21 cellular contexts compared by ENCODE assay signal in genomic region chr1:6441586-6441985, GRCh38. TPM values are rescaled to one million over a fixed set of nuclear protein-coding genes. Genes with fewer than 3 reads are reported as not detected.
DNase-seq lines count a peak whose midpoint lies in the region; ATAC-seq, FAIRE-seq and TF ChIP-seq lines count a peak whose summit lies in the region.
"Had no signal": no experiment of that assay in that cellular context is flagged by ENCODE, and none has a peak within 500 bp of the region (broad histone marks: within the 10 kb centered on the region; RNA-seq: fewer than 3 reads in every experiment).

No MANE protein-coding gene starts in this region.

- no peaks in the 10 kb centered on the region for H3K9me3 ChIP-seq in HCT116 (ENCODE audit: control insufficient read depth in 1 of 2, insufficient read depth in 1 of 2, low read depth in 1 of 2, low read length in 2 of 2)
- no peaks in the 10 kb centered on the region for H3K9me3 ChIP-seq in K562 (replicated peaks; ENCODE audit: control insufficient read depth, insufficient read depth, low read depth, low read length)
- no peaks in the 10 kb centered on the region for H3K9me3 ChIP-seq in kidney (ENCODE audit: control insufficient read depth in 1 of 2, low read length in 2 of 2)
- H3K9me3 ChIP-seq: A549, Caco-2 had no signal

- peaks cover 14 to 43% of the 10 kb centered on the region in 2 experiments for H3K4me1 ChIP-seq in HCT116 (ENCODE audit: control insufficient read depth in 1 of 2, insufficient read depth in 2 of 2, low read length in 2 of 2)
- H3K4me1 ChIP-seq in K562 (replicated peaks in 1 of 2; ENCODE audit: control insufficient read depth in 2 of 2, insufficient read depth in 2 of 2, low read length in 2 of 2), result peaks cover 0 to 38% of the 10 kb centered on the region in 2 experiments; a peak in 2 of 5 replicates
- peaks cover 0 to 12% of the 10 kb centered on the region in 2 donors for H3K4me1 ChIP-seq in kidney (ENCODE audit: control insufficient read depth in 1 of 2, insufficient read depth in 1 of 2, low read depth in 1 of 2, low read length in 2 of 2)
- H3K4me1 ChIP-seq: Caco-2 had no signal

- H3K4me3 Mint-ChIP-seq in activated naive CD8-positive, alpha-beta T cell treated with anti-CD3 and anti-CD28 coated beads, Interleukin-2, amount 50 U/mL, for 24 hours, result no peak overlapping the region
- H3K4me3 Mint-ChIP-seq: HFFc6 had no signal

- no peaks in the 10 kb centered on the region for H3K9me2 ChIP-seq in HCT116 (ENCODE audit: insufficient read depth)

- no peak overlapping the region for H3K27ac Mint-ChIP-seq in activated naive CD8-positive, alpha-beta T cell treated with anti-CD3 and anti-CD28 coated beads, Interleukin-2, amount 50 U/mL, for 24 hours
- H3K27ac Mint-ChIP-seq: CD14-positive monocyte, HFFc6 had no signal

- no peaks in the 10 kb centered on the region for H3K9me3 Mint-ChIP-seq in activated naive CD8-positive, alpha-beta T cell treated with anti-CD3 and anti-CD28 coated beads, Interleukin-2, amount 50 U/mL, for 24 hours
- H3K9me3 Mint-ChIP-seq: CD8-positive, alpha-beta memory T cell; HFFc6 had no signal

- H3K4me3 ChIP-seq in HCT116 (replicated peaks in 1 of 2; ENCODE audit: low read depth in 1 of 2, low read length in 2 of 2) (no peak overlapping the region), K562 (no peak overlapping the region), kidney (ENCODE audit: low read length in 2 of 2) (no peak overlapping the region)
- H3K4me3 ChIP-seq: GM23248 had no signal

- RAD21 ChIA-PET in HCT116 (lab: Charles Lee; ENCODE audit: low non-redundant PET in 1 of 2, low total read pairs in 2 of 2, uncharacterized antibody in 2 of 2, unreplicated experiment in 2 of 2), result no interaction called here

- peaks cover 7% of the 10 kb centered on the region for H3K4me1 Mint-ChIP-seq in activated naive CD8-positive, alpha-beta T cell treated with anti-CD3 and anti-CD28 coated beads, Interleukin-2, amount 50 U/mL, for 24 hours

- WGBS in K562 (ENCODE audit: insufficient coverage, low coverage, missing lambda C conversion rate), result 27% methylated on average over 7 of the region's 7 CpGs

- no peak for ATAC-seq in HCT116
- no peak for ATAC-seq in K562
- no peak for ATAC-seq in GM21381 (IDR thresholded peaks at IDR 0.05; ENCODE audit: unreplicated experiment)
- no peak for ATAC-seq in activated naive CD8-positive, alpha-beta T cell treated with anti-CD3 and anti-CD28 coated beads, Interleukin-2, amount 50 U/mL, for 24 hours
- ATAC-seq: A549 had no signal

- DNase-seq in HCT116 (ENCODE audit: low read depth, low spot score) (no peak), K562 (ENCODE audit: extremely low read depth in 1 of 4, low spot score in 3 of 4) (no peak), kidney (peak; percentile 67)
- DNase-seq in activated naive CD4-positive, alpha-beta T cell treated with Interleukin-2 at 50 U/mL for 16 hours, result no peak
- no peak for DNase-seq in activated naive CD8-positive, alpha-beta T cell treated with anti-CD3 and anti-CD28 coated beads, Interleukin-2, amount 50 U/mL, for 24 hours
- DNase-seq: Caco-2; CD8-positive, alpha-beta memory T cell; DMS79; EL; GM23248; H7; HFFc6; Karpas-422 had no signal

- BruUV-seq in HCT116 (replicated peaks; lab: Mats Ljungman, UMichigan), result TSS peak; percentile 28
- no TSS peak for BruUV-seq in K562 (replicated peaks; lab: Mats Ljungman, UMichigan)

- H4K20me1 ChIP-seq in HCT116 (ENCODE audit: insufficient read depth) (no peaks in the 10 kb centered on the region), K562 (replicated peaks; ENCODE audit: control insufficient read depth, insufficient read depth, low read length) (peaks cover 37% of the 10 kb centered on the region)

- no peak for FAIRE-seq in K562 (lab: Jason Lieb, UNC)
- no peak for FAIRE-seq in kidney (lab: Jason Lieb, UNC)
- FAIRE-seq: A549, G401.6, GM12891 had no signal

- POLR2A ChIA-PET in HCT116 (lab: Charles Lee), result no interaction called here
- POLR2A ChIA-PET in K562 (lab: Yijun Ruan, JAX), result interaction anchor here (0.6 kb wide), 1 partner anchor 25 kb away, joined by 3 read pairs; no protein-coding TSS in a partner anchor

- H3K27ac ChIP-seq in HCT116 (ENCODE audit: low read depth, low read length) (no peak overlapping the region), K562 (ENCODE audit: extremely low read depth, low read depth, low read length) (no peak overlapping the region), kidney (ENCODE audit: low read depth in 2 of 2, low read length in 2 of 2) (no peak overlapping the region)
- H3K27ac ChIP-seq: A549, GM23248, HL-60 had no signal

- H2AFZ ChIP-seq in HCT116 (ENCODE audit: low read depth, low read length, poor library complexity, severe bottlenecking) (no peak overlapping the region), K562 (ENCODE audit: low read depth, low read length) (no peak overlapping the region)
- H2AFZ ChIP-seq: GM23248 had no signal

- H3K36me3 ChIP-seq in HCT116 (ENCODE audit: control insufficient read depth in 1 of 2, insufficient read depth in 2 of 2, low read length in 2 of 2) (no peaks in the 10 kb centered on the region), K562 (ENCODE audit: control insufficient read depth, insufficient read depth, low read length) (no peaks in the 10 kb centered on the region; the same call in 2 of the 3 replicates), kidney (ENCODE audit: control insufficient read depth in 1 of 2, insufficient read depth in 2 of 2, low read length in 2 of 2) (no peaks in the 10 kb centered on the region)

- H3K36me3 Mint-ChIP-seq in activated naive CD8-positive, alpha-beta T cell treated with anti-CD3 and anti-CD28 coated beads, Interleukin-2, amount 50 U/mL, for 24 hours (ENCODE audit: low read depth), result no peaks in the 10 kb centered on the region
- H3K36me3 Mint-ChIP-seq: CD14-positive monocyte had no signal

- TF ChIP-seq POLR2A in HCT116 (IDR thresholded peaks at IDR 0.05; ENCODE audit: borderline replicate concordance, extremely low read depth, insufficient read depth, insufficient read length) (no peak), K562 (conservative IDR thresholded peaks at IDR 0.05) (no peak)

- H3K79me2 ChIP-seq in HCT116 (ENCODE audit: insufficient read depth, low read length) (no peaks in the 10 kb centered on the region; the same call in 1 of the 2 replicates), K562 (ENCODE audit: control insufficient read depth, insufficient read depth, low read length) (no peaks in the 10 kb centered on the region)

- H3K9ac ChIP-seq in HCT116 (ENCODE audit: low read length) (no peak overlapping the region), K562 (ENCODE audit: insufficient read depth in 1 of 2, low read depth in 2 of 2, low read length in 2 of 2) (no peak overlapping the region), kidney (ENCODE audit: low read length in 2 of 2) (no peak overlapping the region)
- H3K9ac ChIP-seq: GM23248 had no signal

- peaks cover 47% of the 10 kb centered on the region for H3K27me3 Mint-ChIP-seq in activated naive CD8-positive, alpha-beta T cell treated with anti-CD3 and anti-CD28 coated beads, Interleukin-2, amount 50 U/mL, for 24 hours

- TF ChIP-seq RAD21 in HCT116 (IDR thresholded peaks at IDR 0.05; ENCODE audit: low read depth), result no peak
- no peak for TF ChIP-seq RAD21 in K562 (CRISPR knock-in tag; conservative IDR thresholded peaks at IDR 0.05 in 1 of 2, IDR thresholded peaks at IDR 0.05 in 1 of 2)

- H3K9me1 ChIP-seq in K562 (ENCODE audit: control insufficient read depth, insufficient read depth, low read length), result peaks cover 3% of the 10 kb centered on the region

- H3K27me3 ChIP-seq in HCT116 (ENCODE audit: insufficient read depth, low read length) (no peaks in the 10 kb centered on the region), K562 (ENCODE audit: control insufficient read depth in 2 of 2, insufficient read depth in 2 of 2, low read length in 2 of 2) (peaks cover 14 to 47% of the 10 kb centered on the region in 2 experiments; a peak in 4 of 5 replicates)

- no peak for TF ChIP-seq EP300 in K562 (IDR thresholded peaks at IDR 0.05; ENCODE audit: low read length)

- in situ Hi-C loops in K562 (cut with MboI), result no loop called here

- intact Hi-C loops in HCT116 (cut with micrococcal nuclease) (loop anchor here (10.0 kb wide), 1 partner anchor 773 kb away; no protein-coding TSS in a partner anchor), K562 (cut with micrococcal nuclease) (no loop called here), kidney (cut with DNase I) (no loop called here)

- CTCF ChIA-PET in HCT116 (lab: Charles Lee) (interaction anchor here (1.4 to 6.5 kb wide), 3 partner anchors 11 to 205 kb away, joined by 5 to 105 read pairs (median 7); partner anchors contain the start of gene ICMT), K562 (lab: Yijun Ruan, JAX; ENCODE audit: low intra/inter-chr PET ratio) (interaction anchor here (0.6 kb wide), 1 partner anchor 36 kb away, joined by 3 read pairs; no protein-coding TSS in a partner anchor)

- no peak overlapping the region for H3K4me2 ChIP-seq in HCT116 (ENCODE audit: low read length)
- H3K4me2 ChIP-seq in K562 (ENCODE audit: insufficient read depth, low read length), result no peak overlapping the region

- TF ChIP-seq CTCF in HCT116 (IDR thresholded peaks at IDR 0.05 in 2 of 3, conservative IDR thresholded peaks at IDR 0.05 in 1 of 3; ENCODE audit: borderline replicate concordance in 1 of 3, insufficient read depth in 1 of 3, low read depth in 2 of 3, low read length in 2 of 3), result no peak
- no peak for TF ChIP-seq CTCF in K562 (IDR thresholded peaks at IDR 0.05 in 2 of 3, conservative IDR thresholded peaks at IDR 0.05 in 1 of 3; ENCODE audit: insufficient read depth in 2 of 3, low read depth in 1 of 3, low read length in 3 of 3)
- TF ChIP-seq CTCF in kidney (IDR thresholded peaks at IDR 0.05; ENCODE audit: borderline replicate concordance, extremely low read depth, insufficient read depth), result no peak

RNA-seq across cellular contexts. Expression of gene ESPN, which starts 17.0 kb away (rescaled TPM):
- total RNA-seq in HCT116 (2021; ENCODE audit: unreplicated experiment) (114 TPM), K562 (2014; rRNA removed) (0.36 and 0.45 TPM in 2 replicates), K562 (2014; rRNA removed; fragmentation: Illumina TruSeq; extraction: Trizol) (0.07 TPM in 1 of 2 replicates, not detected in the other), K562 (2015; rRNA removed; fragmentation: Illumina TruSeq; extraction: Trizol) (0.15 TPM in 1 of 2 replicates, not detected in the other), K562 (2021) (1.2 and 1.7 TPM in 2 replicates), kidney (14.2 TPM)
- 112 and 113 TPM in 2 replicates for polyA plus RNA-seq in HCT116 (2012)
- total RNA-seq in K562 (2011; cell fraction: chromatin; rRNA removed; ENCODE audit: low replicate concordance), result 1.6 and 6.0 TPM in 2 replicates
- 4.0 and 4.7 TPM in 2 replicates for total RNA-seq in K562 (2011; cell fraction: nucleolus; rRNA removed)
- total RNA-seq in K562 (2011; cell fraction: nucleoplasm; rRNA removed), result 1.8 and 2.4 TPM in 2 replicates
- polyA plus RNA-seq in K562 (2011; rRNA removed) (0.54 and 2.9 TPM in 2 replicates), K562 (2014; fragmentation: Illumina TruSeq; extraction: Trizol) (0.07 and 0.11 TPM in 2 replicates), K562 (2014; fragmentation: Nextera tagmentation; extraction: Ambion mirVana) (not detected), K562 (2014; rRNA removed) (0.65 and 2.9 TPM in 2 replicates), kidney (ENCODE audit: insufficient read depth, low read depth, low replicate concordance) (112 TPM)
- polyA plus RNA-seq in K562 (2011; cell fraction: cytosol; rRNA removed), result 1.2 and 1.9 TPM in 2 replicates
- 9.2 and 25.5 TPM in 2 replicates for polyA plus RNA-seq in K562 (2011; cell fraction: nucleus; rRNA removed)
- polyA plus RNA-seq in K562 (2012), result 2.0 and 5.0 TPM in 2 replicates
- 0.11 TPM in 1 of 2 replicates, not detected in the other for polyA minus RNA-seq in K562 (2011; rRNA and poly(A)+ RNA removed)
- polyA minus RNA-seq in K562 (2011; cell fraction: cytosol; rRNA and poly(A)+ RNA removed), result 0.95 and 3.8 TPM in 2 replicates
- 3.4 and 3.5 TPM in 2 replicates for polyA minus RNA-seq in K562 (2011; cell fraction: nucleus; rRNA and poly(A)+ RNA removed)
- total RNA-seq: GM23248, HFFc6 had no signal
- polyA plus RNA-seq: AG04450, BJ, CD14-positive monocyte, GM23248 had no signal

RNA-seq across cellular contexts. Expression of gene HES2, which starts 21.9 kb away (rescaled TPM):
- total RNA-seq in HCT116 (2021; ENCODE audit: unreplicated experiment) (8.4 TPM), K562 (2014; rRNA removed) (0.04 and 0.05 TPM in 2 replicates), K562 (2014; rRNA removed; fragmentation: Illumina TruSeq; extraction: Trizol) (0.07 TPM in 1 of 2 replicates, not detected in the other), K562 (2015; rRNA removed; fragmentation: Illumina TruSeq; extraction: Trizol) (not detected in 2 replicates), K562 (2021) (0.18 TPM in 1 of 2 replicates, not detected in the other), kidney (1.3 TPM)
- 7.9 and 9.6 TPM in 2 replicates for polyA plus RNA-seq in HCT116 (2012)
- total RNA-seq in K562 (2011; cell fraction: chromatin; rRNA removed; ENCODE audit: low replicate concordance), result 0.65 and 0.90 TPM in 2 replicates
- total RNA-seq in K562 (2011; cell fraction: nucleolus; rRNA removed), result 0.53 and 1.7 TPM in 2 replicates
- total RNA-seq in K562 (2011; cell fraction: nucleoplasm; rRNA removed), result 0.53 and 0.66 TPM in 2 replicates
- polyA plus RNA-seq in K562 (2011; rRNA removed) (0.08 and 0.15 TPM in 2 replicates), K562 (2014; fragmentation: Illumina TruSeq; extraction: Trizol) (0.06 TPM in 2 replicates), K562 (2014; fragmentation: Nextera tagmentation; extraction: Ambion mirVana) (not detected), K562 (2014; rRNA removed) (not detected in 2 replicates), kidney (ENCODE audit: insufficient read depth, low read depth, low replicate concordance) (1.6 TPM)
- polyA plus RNA-seq in K562 (2011; cell fraction: cytosol; rRNA removed), result 0.21 and 0.25 TPM in 2 replicates
- 0.25 and 0.80 TPM in 2 replicates for polyA plus RNA-seq in K562 (2011; cell fraction: nucleus; rRNA removed)
- 0.08 TPM in 1 of 2 replicates, not detected in the other for polyA plus RNA-seq in K562 (2012)
- polyA minus RNA-seq in K562 (2011; rRNA and poly(A)+ RNA removed), result 0.30 and 0.32 TPM in 2 replicates
- polyA minus RNA-seq in K562 (2011; cell fraction: cytosol; rRNA and poly(A)+ RNA removed), result 0.91 TPM in 1 of 2 replicates, not detected in the other
- 0.11 and 0.81 TPM in 2 replicates for polyA minus RNA-seq in K562 (2011; cell fraction: nucleus; rRNA and poly(A)+ RNA removed)
- total RNA-seq: GM23248 had no signal
- polyA plus RNA-seq: AG04450; BJ; CD14-positive monocyte; CD8-positive, alpha-beta memory T cell; GM23248 had no signal

RNA-seq across cellular contexts. Expression of gene TNFRSF25, which starts 24.4 kb away (rescaled TPM):
- total RNA-seq in HCT116 (2021; ENCODE audit: unreplicated experiment) (27.5 TPM), K562 (2014; rRNA removed) (not detected in 2 replicates), K562 (2014; rRNA removed; fragmentation: Illumina TruSeq; extraction: Trizol) (not detected in 2 replicates), K562 (2015; rRNA removed; fragmentation: Illumina TruSeq; extraction: Trizol) (not detected in 2 replicates), K562 (2021) (0.49 and 0.89 TPM in 2 replicates), kidney (13.8 TPM)
- 30.2 and 34.7 TPM in 2 replicates for polyA plus RNA-seq in HCT116 (2012)
- total RNA-seq in K562 (2011; cell fraction: chromatin; rRNA removed; ENCODE audit: low replicate concordance), result 2.3 TPM in 1 of 2 replicates, not detected in the other
- total RNA-seq in K562 (2011; cell fraction: nucleolus; rRNA removed), result 0.26 and 2.2 TPM in 2 replicates
- total RNA-seq in K562 (2011; cell fraction: nucleoplasm; rRNA removed), result 1.2 and 1.6 TPM in 2 replicates
- polyA plus RNA-seq in K562 (2011; rRNA removed) (0.14 and 0.24 TPM in 2 replicates), K562 (2014; fragmentation: Illumina TruSeq; extraction: Trizol) (not detected in 2 replicates), K562 (2014; fragmentation: Nextera tagmentation; extraction: Ambion mirVana) (not detected), K562 (2014; rRNA removed) (not detected in 2 replicates), kidney (ENCODE audit: insufficient read depth, low read depth, low replicate concordance) (7.6 TPM)
- polyA plus RNA-seq in K562 (2011; cell fraction: cytosol; rRNA removed), result 0.16 and 0.30 TPM in 2 replicates
- polyA plus RNA-seq in K562 (2011; cell fraction: nucleus; rRNA removed), result 0.90 and 2.6 TPM in 2 replicates
- 0.10 and 0.14 TPM in 2 replicates for polyA plus RNA-seq in K562 (2012)
- polyA minus RNA-seq in K562 (2011; rRNA and poly(A)+ RNA removed), result not detected in 2 replicates
- not detected in 2 replicates for polyA minus RNA-seq in K562 (2011; cell fraction: cytosol; rRNA and poly(A)+ RNA removed)
- 0.13 TPM in 1 of 2 replicates, not detected in the other for polyA minus RNA-seq in K562 (2011; cell fraction: nucleus; rRNA and poly(A)+ RNA removed)

RNA-seq across cellular contexts. Expression of gene ACOT7, which starts 48.0 kb away (rescaled TPM):
- total RNA-seq in HCT116 (2021; ENCODE audit: unreplicated experiment) (162 TPM), K562 (2014; rRNA removed) (53.3 and 72.0 TPM in 2 replicates), K562 (2014; rRNA removed; fragmentation: Illumina TruSeq; extraction: Trizol) (8.7 and 11.6 TPM in 2 replicates), K562 (2015; rRNA removed; fragmentation: Illumina TruSeq; extraction: Trizol) (27.1 and 28.4 TPM in 2 replicates), K562 (2021) (92.6 and 95.5 TPM in 2 replicates), kidney (23.0 TPM)
- polyA plus RNA-seq in HCT116 (2012), result 206 TPM in 2 replicates
- total RNA-seq in K562 (2011; cell fraction: chromatin; rRNA removed; ENCODE audit: low replicate concordance), result 14.3 and 31.3 TPM in 2 replicates
- 25.8 and 25.9 TPM in 2 replicates for total RNA-seq in K562 (2011; cell fraction: nucleolus; rRNA removed)
- total RNA-seq in K562 (2011; cell fraction: nucleoplasm; rRNA removed), result 17.4 and 20.6 TPM in 2 replicates
- polyA plus RNA-seq in K562 (2011; rRNA removed) (37.2 and 76.6 TPM in 2 replicates), K562 (2014; fragmentation: Illumina TruSeq; extraction: Trizol) (50.7 and 89.2 TPM in 2 replicates), K562 (2014; fragmentation: Nextera tagmentation; extraction: Ambion mirVana) (10 to 100 TPM in 1 of 2 experiments, 1 to 10 TPM in 1; 7.0 to 10.0 TPM), K562 (2014; rRNA removed) (57.2 and 63.1 TPM in 2 replicates), kidney (ENCODE audit: insufficient read depth, low read depth, low replicate concordance) (135 TPM)
- polyA plus RNA-seq in K562 (2011; cell fraction: cytosol; rRNA removed), result 57.9 and 66.6 TPM in 2 replicates
- polyA plus RNA-seq in K562 (2011; cell fraction: nucleus; rRNA removed), result 28.1 and 31.8 TPM in 2 replicates
- 61.5 and 86.0 TPM in 2 replicates for polyA plus RNA-seq in K562 (2012)
- 28.7 and 34.8 TPM in 2 replicates for polyA minus RNA-seq in K562 (2011; rRNA and poly(A)+ RNA removed)
- 26.1 and 36.3 TPM in 2 replicates for polyA minus RNA-seq in K562 (2011; cell fraction: cytosol; rRNA and poly(A)+ RNA removed)
- polyA minus RNA-seq in K562 (2011; cell fraction: nucleus; rRNA and poly(A)+ RNA removed), result 7.9 and 12.0 TPM in 2 replicates

RNA-seq across cellular contexts. Expression of gene PLEKHG5, which starts 49.9 kb away (rescaled TPM):
- total RNA-seq in HCT116 (2021; ENCODE audit: unreplicated experiment) (33.0 TPM), K562 (2014; rRNA removed) (0.05 and 0.20 TPM in 2 replicates), K562 (2014; rRNA removed; fragmentation: Illumina TruSeq; extraction: Trizol) (0.04 TPM in 1 of 2 replicates, not detected in the other), K562 (2015; rRNA removed; fragmentation: Illumina TruSeq; extraction: Trizol) (not detected in 2 replicates), K562 (2021) (0.29 TPM in 2 replicates), kidney (14.0 TPM)
- polyA plus RNA-seq in HCT116 (2012), result 27.9 and 32.2 TPM in 2 replicates
- 0.51 and 2.5 TPM in 2 replicates for total RNA-seq in K562 (2011; cell fraction: chromatin; rRNA removed; ENCODE audit: low replicate concordance)
- total RNA-seq in K562 (2011; cell fraction: nucleolus; rRNA removed), result 1.4 and 1.5 TPM in 2 replicates
- 0.88 and 0.99 TPM in 2 replicates for total RNA-seq in K562 (2011; cell fraction: nucleoplasm; rRNA removed)
- polyA plus RNA-seq in K562 (2011; rRNA removed) (0.11 and 0.16 TPM in 2 replicates), K562 (2014; fragmentation: Illumina TruSeq; extraction: Trizol) (0.07 and 0.12 TPM in 2 replicates), K562 (2014; fragmentation: Nextera tagmentation; extraction: Ambion mirVana) (not detected), K562 (2014; rRNA removed) (0.13 and 0.26 TPM in 2 replicates), kidney (ENCODE audit: insufficient read depth, low read depth, low replicate concordance) (4.4 TPM)
- polyA plus RNA-seq in K562 (2011; cell fraction: cytosol; rRNA removed), result 0.06 and 0.49 TPM in 2 replicates
- 0.94 and 1.8 TPM in 2 replicates for polyA plus RNA-seq in K562 (2011; cell fraction: nucleus; rRNA removed)
- polyA plus RNA-seq in K562 (2012), result 0.04 and 0.07 TPM in 2 replicates
- polyA minus RNA-seq in K562 (2011; rRNA and poly(A)+ RNA removed), result 0.12 and 0.14 TPM in 2 replicates
- 0.29 TPM in 1 of 2 replicates, not detected in the other for polyA minus RNA-seq in K562 (2011; cell fraction: cytosol; rRNA and poly(A)+ RNA removed)
- polyA minus RNA-seq in K562 (2011; cell fraction: nucleus; rRNA and poly(A)+ RNA removed), result 1.2 TPM in 2 replicates
- polyA plus RNA-seq: CD14-positive monocyte had no signal
